Comparison of ENCODE assay signal across 1 cellular context in genomic region chr9:134682651-134683364, GRCh38.
TF ChIP-seq lines count a peak whose summit lies in the region.

No MANE protein-coding gene starts in this region.

TF ChIP-seq in HepG2, 621 proteins besides CTCF, POLR2A, EP300 and RAD21 (continued from another document):
- TF ChIP-seq SMYD3 (CRISPR knock-in tag; IDR thresholded peaks at IDR 0.05) (no peak), GMEB2 (CRISPR knock-in tag; IDR thresholded peaks at IDR 0.05; ENCODE audit: low read depth) (no peak), ZNF3 (CRISPR knock-in tag; IDR thresholded peaks at IDR 0.05) (no peak), NFYB (CRISPR knock-in tag; IDR thresholded peaks at IDR 0.05) (no peak), ZNF333 (CRISPR knock-in tag; IDR thresholded peaks at IDR 0.05; ENCODE audit: borderline replicate concordance) (no peak), DBP (CRISPR knock-in tag; IDR thresholded peaks at IDR 0.05; ENCODE audit: not compliant biosample characterization) (no peak), ZNF644 (CRISPR knock-in tag; IDR thresholded peaks at IDR 0.05; ENCODE audit: low read depth) (no peak), HIC2 (CRISPR knock-in tag; IDR thresholded peaks at IDR 0.05; ENCODE audit: low read depth) (no peak), TEF (CRISPR knock-in tag; IDR thresholded peaks at IDR 0.05) (no peak), ZNF597 (CRISPR knock-in tag; IDR thresholded peaks at IDR 0.05) (no peak), ATAD3A (CRISPR knock-in tag; IDR thresholded peaks at IDR 0.05) (no peak), SRSF4 (IDR thresholded peaks at IDR 0.05; ENCODE audit: low read depth, low read length, poor library complexity, severe bottlenecking) (no peak), CCDC6 (CRISPR knock-in tag; IDR thresholded peaks at IDR 0.05) (no peak), ZNF615 (CRISPR knock-in tag; IDR thresholded peaks at IDR 0.05; ENCODE audit: borderline replicate concordance) (no peak)
